In the genomic region with DNA sequence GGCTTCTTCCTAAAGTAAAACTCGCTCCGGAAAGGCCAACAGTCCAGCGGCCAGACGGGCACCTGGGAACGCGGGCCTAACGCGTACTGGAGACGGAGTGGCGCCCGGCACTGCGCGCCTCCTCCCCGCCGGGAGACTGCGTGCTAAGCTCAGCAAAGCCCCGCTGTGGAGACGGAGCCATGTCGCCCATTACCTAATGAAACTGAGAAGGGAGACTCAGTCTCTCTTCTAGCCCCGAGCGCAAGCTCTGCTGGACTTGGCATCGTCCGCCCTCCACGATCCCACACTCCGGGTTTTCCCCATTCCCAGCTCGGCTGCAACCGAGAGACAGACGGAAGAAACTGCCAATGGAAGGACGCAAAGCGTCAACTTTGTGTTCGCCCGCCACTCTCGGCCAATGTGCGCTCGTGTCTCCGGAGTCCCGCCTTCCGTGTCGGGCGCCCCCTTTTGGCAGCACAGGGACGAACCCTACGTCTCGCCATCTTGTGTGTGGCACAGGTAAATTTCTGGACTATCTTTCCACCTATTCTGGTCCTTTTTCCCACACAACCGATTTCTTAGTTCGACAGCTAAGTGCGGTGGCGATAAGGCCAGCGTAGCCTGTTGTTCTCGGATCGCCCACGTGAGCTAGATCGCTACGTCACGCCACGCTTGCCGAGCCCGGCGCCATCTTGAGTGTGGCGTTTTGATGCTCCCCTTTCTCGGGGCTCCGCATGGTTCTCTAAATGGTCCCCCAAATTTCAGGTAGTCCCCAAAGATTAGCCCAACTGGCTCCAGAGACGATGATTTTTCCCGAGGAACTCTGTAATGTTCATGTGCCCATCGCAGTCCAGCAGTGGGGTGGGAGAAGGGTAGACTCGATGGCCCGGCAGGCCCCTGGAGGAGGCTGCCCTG, we compare ENCODE assay signal across 1 cellular context.
TF ChIP-seq lines count a peak whose summit lies in the region.

No MANE protein-coding gene starts in this region.

TF ChIP-seq in K562, 482 proteins besides CTCF, POLR2A, EP300 and RAD21 (continued from another document and continues in another):
- TF ChIP-seq MCM2 (IDR thresholded peaks at IDR 0.05; ENCODE audit: low read depth) (no peak), NCOA4 (IDR thresholded peaks at IDR 0.05; ENCODE audit: partially characterized antibody) (no peak), HDAC6 (IDR thresholded peaks at IDR 0.05; ENCODE audit: low read depth, low read length) (no peak), MTF1 (CRISPR knock-in tag; IDR thresholded peaks at IDR 0.05; ENCODE audit: borderline replicate concordance) (no peak), ZFX (CRISPR knock-in tag; IDR thresholded peaks at IDR 0.05) (peak; percentile 95), ZNF586 (CRISPR knock-in tag; conservative IDR thresholded peaks at IDR 0.05) (no peak), YBX1 (IDR thresholded peaks at IDR 0.05) (no peak), MEIS2 (IDR thresholded peaks at IDR 0.05; ENCODE audit: partially characterized antibody) (no peak), THRAP3 (IDR thresholded peaks at IDR 0.05; ENCODE audit: borderline replicate concordance) (no peak), SOX6 (IDR thresholded peaks at IDR 0.05) (peak; percentile 84), ZNF197 (CRISPR knock-in tag; IDR thresholded peaks at IDR 0.05; ENCODE audit: low read depth) (peak; percentile 82; the same call in 1 of the 2 replicates), ZBTB1 (CRISPR knock-in tag; IDR thresholded peaks at IDR 0.05; ENCODE audit: borderline replicate concordance, low read depth) (peak; percentile 3; the same call in 1 of the 2 replicates), POU5F1 (IDR thresholded peaks at IDR 0.05; ENCODE audit: borderline replicate concordance, low read depth, low read length, partially characterized antibody) (peak; percentile 52), ZNF707 (CRISPR knock-in tag; conservative IDR thresholded peaks at IDR 0.05) (no peak), ZNF785 (CRISPR knock-in tag; IDR thresholded peaks at IDR 0.05) (no peak), ZC3H8 (IDR thresholded peaks at IDR 0.05) (no peak), SMARCE1 (IDR thresholded peaks at IDR 0.05) (no peak), MEF2A (IDR thresholded peaks at IDR 0.05; ENCODE audit: control insufficient read depth, low read depth, low read length) (no peak), RBM34 (IDR thresholded peaks at IDR 0.05; ENCODE audit: borderline replicate concordance, insufficient read depth, low read length) (no peak), XRCC5 (IDR thresholded peaks at IDR 0.05; ENCODE audit: low read depth, low read length) (no peak; the same call in none of the 2 replicates), ZNF75A (CRISPR knock-in tag; IDR thresholded peaks at IDR 0.05) (no peak), BACH1 (tag; IDR thresholded peaks at IDR 0.05) (peak; percentile 63; the same call in 1 of the 2 replicates), ZKSCAN3 (CRISPR knock-in tag; IDR thresholded peaks at IDR 0.05) (no peak), ZNF224 (CRISPR knock-in tag; IDR thresholded peaks at IDR 0.05) (no peak), SAP30 (IDR thresholded peaks at IDR 0.05; ENCODE audit: borderline replicate concordance, insufficient read depth, low read depth, low read length, poor library complexity, severe bottlenecking) (peak; percentile 45), CXXC5 (CRISPR knock-in tag; IDR thresholded peaks at IDR 0.05) (peak; percentile 76), ZNF551 (CRISPR knock-in tag; IDR thresholded peaks at IDR 0.05) (no peak)
- TF ChIP-seq, protein P1, sequence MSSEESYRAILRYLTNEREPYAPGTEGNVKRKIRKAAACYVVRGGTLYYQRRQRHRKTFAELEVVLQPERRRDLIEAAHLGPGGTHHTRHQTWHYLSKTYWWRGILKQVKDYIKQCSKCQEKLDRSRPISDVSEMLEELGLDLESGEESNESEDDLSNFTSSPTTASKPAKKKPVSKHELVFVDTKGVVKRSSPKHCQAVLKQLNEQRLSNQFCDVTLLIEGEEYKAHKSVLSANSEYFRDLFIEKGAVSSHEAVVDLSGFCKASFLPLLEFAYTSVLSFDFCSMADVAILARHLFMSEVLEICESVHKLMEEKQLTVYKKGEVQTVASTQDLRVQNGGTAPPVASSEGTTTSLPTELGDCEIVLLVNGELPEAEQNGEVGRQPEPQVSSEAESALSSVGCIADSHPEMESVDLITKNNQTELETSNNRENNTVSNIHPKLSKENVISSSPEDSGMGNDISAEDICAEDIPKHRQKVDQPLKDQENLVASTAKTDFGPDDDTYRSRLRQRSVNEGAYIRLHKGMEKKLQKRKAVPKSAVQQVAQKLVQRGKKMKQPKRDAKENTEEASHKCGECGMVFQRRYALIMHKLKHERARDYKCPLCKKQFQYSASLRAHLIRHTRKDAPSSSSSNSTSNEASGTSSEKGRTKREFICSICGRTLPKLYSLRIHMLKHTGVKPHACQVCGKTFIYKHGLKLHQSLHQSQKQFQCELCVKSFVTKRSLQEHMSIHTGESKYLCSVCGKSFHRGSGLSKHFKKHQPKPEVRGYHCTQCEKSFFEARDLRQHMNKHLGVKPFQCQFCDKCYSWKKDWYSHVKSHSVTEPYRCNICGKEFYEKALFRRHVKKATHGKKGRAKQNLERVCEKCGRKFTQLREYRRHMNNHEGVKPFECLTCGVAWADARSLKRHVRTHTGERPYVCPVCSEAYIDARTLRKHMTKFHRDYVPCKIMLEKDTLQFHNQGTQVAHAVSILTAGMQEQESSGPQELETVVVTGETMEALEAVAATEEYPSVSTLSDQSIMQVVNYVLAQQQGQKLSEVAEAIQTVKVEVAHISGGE (CRISPR knock-in tag; IDR thresholded peaks at IDR 0.05), result no peak; a peak in 1 of 6 replicates
- TF ChIP-seq, protein P2, sequence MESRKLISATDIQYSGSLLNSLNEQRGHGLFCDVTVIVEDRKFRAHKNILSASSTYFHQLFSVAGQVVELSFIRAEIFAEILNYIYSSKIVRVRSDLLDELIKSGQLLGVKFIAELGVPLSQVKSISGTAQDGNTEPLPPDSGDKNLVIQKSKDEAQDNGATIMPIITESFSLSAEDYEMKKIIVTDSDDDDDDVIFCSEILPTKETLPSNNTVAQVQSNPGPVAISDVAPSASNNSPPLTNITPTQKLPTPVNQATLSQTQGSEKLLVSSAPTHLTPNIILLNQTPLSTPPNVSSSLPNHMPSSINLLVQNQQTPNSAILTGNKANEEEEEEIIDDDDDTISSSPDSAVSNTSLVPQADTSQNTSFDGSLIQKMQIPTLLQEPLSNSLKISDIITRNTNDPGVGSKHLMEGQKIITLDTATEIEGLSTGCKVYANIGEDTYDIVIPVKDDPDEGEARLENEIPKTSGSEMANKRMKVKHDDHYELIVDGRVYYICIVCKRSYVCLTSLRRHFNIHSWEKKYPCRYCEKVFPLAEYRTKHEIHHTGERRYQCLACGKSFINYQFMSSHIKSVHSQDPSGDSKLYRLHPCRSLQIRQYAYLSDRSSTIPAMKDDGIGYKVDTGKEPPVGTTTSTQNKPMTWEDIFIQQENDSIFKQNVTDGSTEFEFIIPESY (CRISPR knock-in tag; IDR thresholded peaks at IDR 0.05), result no peak
- TF ChIP-seq, protein P3, sequence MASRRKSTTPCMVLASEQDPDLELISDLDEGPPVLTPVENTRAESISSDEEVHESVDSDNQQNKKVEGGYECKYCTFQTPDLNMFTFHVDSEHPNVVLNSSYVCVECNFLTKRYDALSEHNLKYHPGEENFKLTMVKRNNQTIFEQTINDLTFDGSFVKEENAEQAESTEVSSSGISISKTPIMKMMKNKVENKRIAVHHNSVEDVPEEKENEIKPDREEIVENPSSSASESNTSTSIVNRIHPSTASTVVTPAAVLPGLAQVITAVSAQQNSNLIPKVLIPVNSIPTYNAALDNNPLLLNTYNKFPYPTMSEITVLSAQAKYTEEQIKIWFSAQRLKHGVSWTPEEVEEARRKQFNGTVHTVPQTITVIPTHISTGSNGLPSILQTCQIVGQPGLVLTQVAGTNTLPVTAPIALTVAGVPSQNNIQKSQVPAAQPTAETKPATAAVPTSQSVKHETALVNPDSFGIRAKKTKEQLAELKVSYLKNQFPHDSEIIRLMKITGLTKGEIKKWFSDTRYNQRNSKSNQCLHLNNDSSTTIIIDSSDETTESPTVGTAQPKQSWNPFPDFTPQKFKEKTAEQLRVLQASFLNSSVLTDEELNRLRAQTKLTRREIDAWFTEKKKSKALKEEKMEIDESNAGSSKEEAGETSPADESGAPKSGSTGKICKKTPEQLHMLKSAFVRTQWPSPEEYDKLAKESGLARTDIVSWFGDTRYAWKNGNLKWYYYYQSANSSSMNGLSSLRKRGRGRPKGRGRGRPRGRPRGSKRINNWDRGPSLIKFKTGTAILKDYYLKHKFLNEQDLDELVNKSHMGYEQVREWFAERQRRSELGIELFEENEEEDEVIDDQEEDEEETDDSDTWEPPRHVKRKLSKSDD (conservative IDR thresholded peaks at IDR 0.05; ENCODE audit: low read length), result no peak; the same call in 1 of the 2 replicates
- TF ChIP-seq, protein P4, sequence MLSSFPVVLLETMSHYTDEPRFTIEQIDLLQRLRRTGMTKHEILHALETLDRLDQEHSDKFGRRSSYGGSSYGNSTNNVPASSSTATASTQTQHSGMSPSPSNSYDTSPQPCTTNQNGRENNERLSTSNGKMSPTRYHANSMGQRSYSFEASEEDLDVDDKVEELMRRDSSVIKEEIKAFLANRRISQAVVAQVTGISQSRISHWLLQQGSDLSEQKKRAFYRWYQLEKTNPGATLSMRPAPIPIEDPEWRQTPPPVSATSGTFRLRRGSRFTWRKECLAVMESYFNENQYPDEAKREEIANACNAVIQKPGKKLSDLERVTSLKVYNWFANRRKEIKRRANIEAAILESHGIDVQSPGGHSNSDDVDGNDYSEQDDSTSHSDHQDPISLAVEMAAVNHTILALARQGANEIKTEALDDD (IDR thresholded peaks at IDR 0.05), result no peak
- TF ChIP-seq, protein P5, sequence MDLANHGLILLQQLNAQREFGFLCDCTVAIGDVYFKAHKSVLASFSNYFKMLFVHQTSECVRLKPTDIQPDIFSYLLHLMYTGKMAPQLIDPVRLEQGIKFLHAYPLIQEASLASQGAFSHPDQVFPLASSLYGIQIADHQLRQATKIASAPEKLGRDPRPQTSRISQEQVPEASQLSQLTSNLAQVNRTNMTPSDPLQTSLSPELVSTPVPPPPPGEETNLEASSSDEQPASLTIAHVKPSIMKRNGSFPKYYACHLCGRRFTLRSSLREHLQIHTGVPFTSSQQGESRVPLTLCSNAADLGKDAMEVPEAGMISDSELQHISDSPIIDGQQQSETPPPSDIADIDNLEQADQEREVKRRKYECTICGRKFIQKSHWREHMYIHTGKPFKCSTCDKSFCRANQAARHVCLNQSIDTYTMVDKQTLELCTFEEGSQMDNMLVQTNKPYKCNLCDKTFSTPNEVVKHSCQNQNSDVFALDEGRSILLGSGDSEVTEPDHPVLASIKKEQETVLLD (IDR thresholded peaks at IDR 0.05), result no peak
- TF ChIP-seq, protein P6, sequence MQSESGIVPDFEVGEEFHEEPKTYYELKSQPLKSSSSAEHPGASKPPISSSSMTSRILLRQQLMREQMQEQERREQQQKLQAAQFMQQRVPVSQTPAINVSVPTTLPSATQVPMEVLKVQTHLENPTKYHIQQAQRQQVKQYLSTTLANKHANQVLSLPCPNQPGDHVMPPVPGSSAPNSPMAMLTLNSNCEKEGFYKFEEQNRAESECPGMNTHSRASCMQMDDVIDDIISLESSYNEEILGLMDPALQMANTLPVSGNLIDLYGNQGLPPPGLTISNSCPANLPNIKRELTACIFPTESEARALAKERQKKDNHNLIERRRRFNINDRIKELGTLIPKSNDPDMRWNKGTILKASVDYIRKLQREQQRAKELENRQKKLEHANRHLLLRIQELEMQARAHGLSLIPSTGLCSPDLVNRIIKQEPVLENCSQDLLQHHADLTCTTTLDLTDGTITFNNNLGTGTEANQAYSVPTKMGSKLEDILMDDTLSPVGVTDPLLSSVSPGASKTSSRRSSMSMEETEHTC (IDR thresholded peaks at IDR 0.05), result no peak
- TF ChIP-seq, protein P7, sequence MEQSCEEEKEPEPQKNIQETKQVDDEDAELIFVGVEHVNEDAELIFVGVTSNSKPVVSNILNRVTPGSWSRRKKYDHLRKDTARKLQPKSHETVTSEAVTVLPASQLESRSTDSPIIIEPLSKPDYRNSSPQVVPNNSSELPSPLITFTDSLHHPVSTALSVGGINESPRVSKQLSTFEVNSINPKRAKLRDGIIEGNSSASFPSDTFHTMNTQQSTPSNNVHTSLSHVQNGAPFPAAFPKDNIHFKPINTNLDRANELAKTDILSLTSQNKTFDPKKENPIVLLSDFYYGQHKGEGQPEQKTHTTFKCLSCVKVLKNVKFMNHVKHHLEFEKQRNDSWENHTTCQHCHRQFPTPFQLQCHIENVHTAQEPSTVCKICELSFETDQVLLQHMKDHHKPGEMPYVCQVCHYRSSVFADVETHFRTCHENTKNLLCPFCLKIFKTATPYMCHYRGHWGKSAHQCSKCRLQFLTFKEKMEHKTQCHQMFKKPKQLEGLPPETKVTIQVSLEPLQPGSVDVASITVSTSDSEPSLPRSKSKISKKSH (CRISPR knock-in tag; IDR thresholded peaks at IDR 0.05), result no peak
- TF ChIP-seq, protein P8, sequence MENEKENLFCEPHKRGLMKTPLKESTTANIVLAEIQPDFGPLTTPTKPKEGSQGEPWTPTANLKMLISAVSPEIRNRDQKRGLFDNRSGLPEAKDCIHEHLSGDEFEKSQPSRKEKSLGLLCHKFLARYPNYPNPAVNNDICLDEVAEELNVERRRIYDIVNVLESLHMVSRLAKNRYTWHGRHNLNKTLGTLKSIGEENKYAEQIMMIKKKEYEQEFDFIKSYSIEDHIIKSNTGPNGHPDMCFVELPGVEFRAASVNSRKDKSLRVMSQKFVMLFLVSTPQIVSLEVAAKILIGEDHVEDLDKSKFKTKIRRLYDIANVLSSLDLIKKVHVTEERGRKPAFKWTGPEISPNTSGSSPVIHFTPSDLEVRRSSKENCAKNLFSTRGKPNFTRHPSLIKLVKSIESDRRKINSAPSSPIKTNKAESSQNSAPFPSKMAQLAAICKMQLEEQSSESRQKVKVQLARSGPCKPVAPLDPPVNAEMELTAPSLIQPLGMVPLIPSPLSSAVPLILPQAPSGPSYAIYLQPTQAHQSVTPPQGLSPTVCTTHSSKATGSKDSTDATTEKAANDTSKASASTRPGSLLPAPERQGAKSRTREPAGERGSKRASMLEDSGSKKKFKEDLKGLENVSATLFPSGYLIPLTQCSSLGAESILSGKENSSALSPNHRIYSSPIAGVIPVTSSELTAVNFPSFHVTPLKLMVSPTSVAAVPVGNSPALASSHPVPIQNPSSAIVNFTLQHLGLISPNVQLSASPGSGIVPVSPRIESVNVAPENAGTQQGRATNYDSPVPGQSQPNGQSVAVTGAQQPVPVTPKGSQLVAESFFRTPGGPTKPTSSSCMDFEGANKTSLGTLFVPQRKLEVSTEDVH (IDR thresholded peaks at IDR 0.05; ENCODE audit: low read depth, partially characterized antibody), result peak; percentile 58
- TF ChIP-seq, protein P9, sequence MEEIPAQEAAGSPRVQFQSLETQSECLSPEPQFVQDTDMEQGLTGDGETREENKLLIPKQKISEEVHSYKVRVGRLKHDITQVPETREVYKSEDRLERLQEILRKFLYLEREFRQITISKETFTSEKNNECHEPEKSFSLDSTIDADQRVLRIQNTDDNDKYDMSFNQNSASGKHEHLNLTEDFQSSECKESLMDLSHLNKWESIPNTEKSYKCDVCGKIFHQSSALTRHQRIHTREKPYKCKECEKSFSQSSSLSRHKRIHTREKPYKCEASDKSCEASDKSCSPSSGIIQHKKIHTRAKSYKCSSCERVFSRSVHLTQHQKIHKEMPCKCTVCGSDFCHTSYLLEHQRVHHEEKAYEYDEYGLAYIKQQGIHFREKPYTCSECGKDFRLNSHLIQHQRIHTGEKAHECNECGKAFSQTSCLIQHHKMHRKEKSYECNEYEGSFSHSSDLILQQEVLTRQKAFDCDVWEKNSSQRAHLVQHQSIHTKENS (CRISPR knock-in tag; IDR thresholded peaks at IDR 0.05), result no peak
- TF ChIP-seq, protein P10, sequence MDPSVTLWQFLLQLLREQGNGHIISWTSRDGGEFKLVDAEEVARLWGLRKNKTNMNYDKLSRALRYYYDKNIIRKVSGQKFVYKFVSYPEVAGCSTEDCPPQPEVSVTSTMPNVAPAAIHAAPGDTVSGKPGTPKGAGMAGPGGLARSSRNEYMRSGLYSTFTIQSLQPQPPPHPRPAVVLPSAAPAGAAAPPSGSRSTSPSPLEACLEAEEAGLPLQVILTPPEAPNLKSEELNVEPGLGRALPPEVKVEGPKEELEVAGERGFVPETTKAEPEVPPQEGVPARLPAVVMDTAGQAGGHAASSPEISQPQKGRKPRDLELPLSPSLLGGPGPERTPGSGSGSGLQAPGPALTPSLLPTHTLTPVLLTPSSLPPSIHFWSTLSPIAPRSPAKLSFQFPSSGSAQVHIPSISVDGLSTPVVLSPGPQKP (CRISPR knock-in tag; IDR thresholded peaks at IDR 0.05), result no peak
